In the genomic region with DNA sequence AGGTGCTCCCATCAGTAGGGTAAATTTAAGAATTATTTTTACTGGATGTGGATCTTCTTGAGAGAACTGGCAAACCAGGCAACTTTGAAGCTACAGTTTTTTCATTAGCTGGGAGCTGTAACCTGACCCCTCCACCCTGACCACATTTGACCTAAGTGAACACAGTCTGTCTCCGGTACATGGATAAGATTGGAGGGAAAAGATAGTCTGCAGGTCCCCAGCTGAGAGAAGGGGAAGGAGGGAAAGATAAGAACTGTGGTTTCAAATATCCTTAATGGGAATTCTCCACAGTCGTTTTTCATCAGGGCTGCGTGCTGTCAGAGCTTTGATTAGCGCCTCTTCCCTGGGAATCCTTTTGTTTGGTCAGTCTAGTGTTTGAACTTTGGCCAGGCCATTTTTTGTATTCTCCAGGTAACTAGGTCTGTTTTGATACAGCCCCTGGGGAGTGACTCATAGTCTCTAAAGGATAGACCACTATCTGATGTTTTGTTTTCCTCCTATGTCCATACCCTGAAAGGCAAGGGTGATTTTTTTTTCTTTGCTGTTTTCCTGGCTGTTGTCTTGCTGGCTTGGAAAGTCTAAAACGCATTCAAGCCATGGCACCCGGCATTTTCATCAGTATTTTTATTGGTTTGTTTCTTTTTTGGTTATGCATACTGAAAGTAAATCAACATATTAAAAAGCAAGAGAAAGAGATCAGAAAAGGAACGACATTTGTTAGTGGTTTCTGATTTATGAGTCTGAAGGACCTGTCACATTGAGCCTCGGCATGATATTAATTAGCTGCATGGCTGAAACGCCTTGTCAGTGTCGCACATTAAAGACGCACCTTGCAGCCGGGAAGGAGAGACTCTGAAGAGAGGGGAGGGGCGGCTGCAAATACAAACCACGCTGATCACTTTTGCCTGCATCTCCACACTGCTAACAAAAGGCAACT, we compare ENCODE assay signal across 1 cellular context.
TF ChIP-seq lines count a peak whose summit lies in the region.

No MANE protein-coding gene starts in this region.

TF ChIP-seq in HepG2, 621 proteins besides CTCF, POLR2A, EP300 and RAD21 (continued from another document and continues in another):
- TF ChIP-seq STAT6 (CRISPR knock-in tag; IDR thresholded peaks at IDR 0.05; ENCODE audit: borderline replicate concordance) (peak; percentile 35; the same call in 1 of the 2 replicates), CHCHD3 (CRISPR knock-in tag; IDR thresholded peaks at IDR 0.05) (no peak), HMGA1 (CRISPR knock-in tag; conservative IDR thresholded peaks at IDR 0.05) (no peak), ZNF83 (CRISPR knock-in tag; IDR thresholded peaks at IDR 0.05; ENCODE audit: borderline replicate concordance) (no peak), ZNF501 (CRISPR knock-in tag; IDR thresholded peaks at IDR 0.05) (0 out of 2 replicates have a peak, but pooled peaks have one; percentile 45), ZNF142 (CRISPR knock-in tag; IDR thresholded peaks at IDR 0.05) (0 out of 2 replicates have a peak, but pooled peaks have one; percentile 56), WIZ (CRISPR knock-in tag; IDR thresholded peaks at IDR 0.05) (no peak), HOXA9 (CRISPR knock-in tag; IDR thresholded peaks at IDR 0.05; ENCODE audit: borderline replicate concordance) (no peak), THRA (CRISPR knock-in tag; IDR thresholded peaks at IDR 0.05; ENCODE audit: borderline replicate concordance) (peak; percentile 99), ZNF292 (CRISPR knock-in tag; IDR thresholded peaks at IDR 0.05; ENCODE audit: borderline replicate concordance, low read depth) (peak; percentile 96), TBX2 (CRISPR knock-in tag; IDR thresholded peaks at IDR 0.05; ENCODE audit: borderline replicate concordance) (peak; percentile 96), TFAP4 (IDR thresholded peaks at IDR 0.05; ENCODE audit: borderline replicate concordance, low read depth) (peak; percentile 96), ZNF564 (CRISPR knock-in tag; IDR thresholded peaks at IDR 0.05) (peak; percentile 58; the same call in 1 of the 2 replicates), ZNF569 (CRISPR knock-in tag; IDR thresholded peaks at IDR 0.05; ENCODE audit: borderline replicate concordance) (no peak), TSC22D2 (CRISPR knock-in tag; IDR thresholded peaks at IDR 0.05; ENCODE audit: borderline replicate concordance) (peak; percentile 41; the same call in 1 of the 2 replicates), SIN3A (IDR thresholded peaks at IDR 0.05; ENCODE audit: borderline replicate concordance, low read depth, low read length) (0 out of 2 replicates have a peak, but pooled peaks have one; percentile 14), SNAPC4 (CRISPR knock-in tag; IDR thresholded peaks at IDR 0.05) (no peak), TMF1 (CRISPR knock-in tag; IDR thresholded peaks at IDR 0.05; ENCODE audit: low read depth) (no peak), KDM3A (CRISPR knock-in tag; IDR thresholded peaks at IDR 0.05; ENCODE audit: low read depth) (peak; percentile 69; the same call in 1 of the 2 replicates), ZNF335 (CRISPR knock-in tag; IDR thresholded peaks at IDR 0.05) (0 out of 2 replicates have a peak, but pooled peaks have one; percentile 37), BRF2 (CRISPR knock-in tag; IDR thresholded peaks at IDR 0.05) (no peak), ZNF225 (CRISPR knock-in tag; IDR thresholded peaks at IDR 0.05) (no peak), HMG20B (CRISPR knock-in tag; conservative IDR thresholded peaks at IDR 0.05) (peak; percentile 80), ATF4 (CRISPR knock-in tag; IDR thresholded peaks at IDR 0.05) (peak in 1 of 2 experiments; percentile 63; a peak in 1 of 4 replicates), BRD4 (CRISPR knock-in tag; IDR thresholded peaks at IDR 0.05) (peak; percentile 86)
- TF ChIP-seq, protein P1, sequence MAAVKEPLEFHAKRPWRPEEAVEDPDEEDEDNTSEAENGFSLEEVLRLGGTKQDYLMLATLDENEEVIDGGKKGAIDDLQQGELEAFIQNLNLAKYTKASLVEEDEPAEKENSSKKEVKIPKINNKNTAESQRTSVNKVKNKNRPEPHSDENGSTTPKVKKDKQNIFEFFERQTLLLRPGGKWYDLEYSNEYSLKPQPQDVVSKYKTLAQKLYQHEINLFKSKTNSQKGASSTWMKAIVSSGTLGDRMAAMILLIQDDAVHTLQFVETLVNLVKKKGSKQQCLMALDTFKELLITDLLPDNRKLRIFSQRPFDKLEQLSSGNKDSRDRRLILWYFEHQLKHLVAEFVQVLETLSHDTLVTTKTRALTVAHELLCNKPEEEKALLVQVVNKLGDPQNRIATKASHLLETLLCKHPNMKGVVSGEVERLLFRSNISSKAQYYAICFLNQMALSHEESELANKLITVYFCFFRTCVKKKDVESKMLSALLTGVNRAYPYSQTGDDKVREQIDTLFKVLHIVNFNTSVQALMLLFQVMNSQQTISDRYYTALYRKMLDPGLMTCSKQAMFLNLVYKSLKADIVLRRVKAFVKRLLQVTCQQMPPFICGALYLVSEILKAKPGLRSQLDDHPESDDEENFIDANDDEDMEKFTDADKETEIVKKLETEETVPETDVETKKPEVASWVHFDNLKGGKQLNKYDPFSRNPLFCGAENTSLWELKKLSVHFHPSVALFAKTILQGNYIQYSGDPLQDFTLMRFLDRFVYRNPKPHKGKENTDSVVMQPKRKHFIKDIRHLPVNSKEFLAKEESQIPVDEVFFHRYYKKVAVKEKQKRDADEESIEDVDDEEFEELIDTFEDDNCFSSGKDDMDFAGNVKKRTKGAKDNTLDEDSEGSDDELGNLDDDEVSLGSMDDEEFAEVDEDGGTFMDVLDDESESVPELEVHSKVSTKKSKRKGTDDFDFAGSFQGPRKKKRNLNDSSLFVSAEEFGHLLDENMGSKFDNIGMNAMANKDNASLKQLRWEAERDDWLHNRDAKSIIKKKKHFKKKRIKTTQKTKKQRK (IDR thresholded peaks at IDR 0.05; ENCODE audit: low read length), result no peak
